12 cellular contexts compared by ENCODE assay signal in genomic region chr1:3315991-3316943, GRCh38.
DNase-seq lines count a peak whose midpoint lies in the region; ATAC-seq, FAIRE-seq and TF ChIP-seq lines count a peak whose summit lies in the region.
"Had no signal": no experiment of that assay in that cellular context is flagged by ENCODE, and none has a peak within 500 bp of the region (broad histone marks: within the 10 kb centered on the region; RNA-seq: fewer than 3 reads in every experiment).

No MANE protein-coding gene starts in this region.

- H3K9me3 Mint-ChIP-seq in CD4-positive, alpha-beta T cell: peaks cover 6% of the 10 kb centered on the region
- H3K9me3 Mint-ChIP-seq in activated naive CD8-positive, alpha-beta T cell treated with anti-CD3 and anti-CD28 coated beads, Interleukin-2, amount 10 ng/mL, durations not matched to agents 7 days and 5 days: peaks cover 11% of the 10 kb centered on the region
- peaks cover 7% of the 10 kb centered on the region for H3K9me3 Mint-ChIP-seq in natural killer cell treated with Interleukin-12 subunit alpha and Interleukin-12 subunit beta and Interleukin-15 and Interleukin-18, amount 100 ng/mL, for 72 hours

- intact Hi-C loops in CD4-positive, alpha-beta T cell (cut with DNase I, micrococcal nuclease): no loop called here

- peaks cover 13% of the 10 kb centered on the region for H3K4me1 Mint-ChIP-seq in CD4-positive, alpha-beta T cell (ENCODE audit: low read depth)
- no peaks in the 10 kb centered on the region for H3K4me1 Mint-ChIP-seq in activated naive CD8-positive, alpha-beta T cell treated with anti-CD3 and anti-CD28 coated beads, Interleukin-2, amount 10 ng/mL, durations not matched to agents 7 days and 5 days
- peaks cover 14 to 24% of the 10 kb centered on the region in 2 donors for H3K4me1 Mint-ChIP-seq in natural killer cell treated with Interleukin-12 subunit alpha and Interleukin-12 subunit beta and Interleukin-15 and Interleukin-18, amount 100 ng/mL, for 72 hours (ENCODE audit: low read depth in 2 of 2)

- POLR2A ChIA-PET in CD4-positive, alpha-beta T cell (lab: Charles Lee): no interaction called here
- POLR2A ChIA-PET in activated naive CD8-positive, alpha-beta T cell treated with anti-CD3 and anti-CD28 coated beads, Interleukin-2, amount 10 ng/mL, durations not matched to agents 7 days and 5 days (lab: Charles Lee): no interaction called here

- peaks cover 7% of the 10 kb centered on the region for H3K27me3 ChIP-seq in CD4-positive, alpha-beta T cell (ENCODE audit: control insufficient read depth, insufficient read depth, low read length)
- H3K27me3 ChIP-seq in H7 (ENCODE audit: control insufficient read depth, insufficient read depth, low read length): peaks cover 4% of the 10 kb centered on the region
- H3K27me3 ChIP-seq: MG63, SJSA1 had no signal

- FAIRE-seq in GM12891 (lab: Jason Lieb, UNC): no peak
- FAIRE-seq: H54 had no signal

- TF ChIP-seq POLR2A in GM12891 (IDR thresholded peaks at IDR 0.05; ENCODE audit: low read depth, low read length): no peak

- CTCF ChIA-PET in CD4-positive, alpha-beta T cell (lab: Charles Lee): no interaction called here

- ATAC-seq in CD4-positive, alpha-beta T cell (ENCODE audit: poor library complexity): peak; percentile 90
- peak; percentile 57 for ATAC-seq in activated naive CD8-positive, alpha-beta T cell treated with anti-CD3 and anti-CD28 coated beads, Interleukin-2, amount 10 ng/mL, durations not matched to agents 7 days and 5 days (ENCODE audit: low read depth)
- peak; percentile 73 to 82 for ATAC-seq in natural killer cell treated with Interleukin-12 subunit alpha and Interleukin-12 subunit beta and Interleukin-15 and Interleukin-18, amount 100 ng/mL, for 72 hours
- ATAC-seq in HG03520 (IDR thresholded peaks at IDR 0.05; ENCODE audit: unreplicated experiment) (no peak), HG03354 (IDR thresholded peaks at IDR 0.05; ENCODE audit: poor library complexity, severe bottlenecking, unreplicated experiment) (no peak)

- H3K27me3 Mint-ChIP-seq in CD4-positive, alpha-beta T cell: peaks cover 12% of the 10 kb centered on the region
- peaks cover 4% of the 10 kb centered on the region for H3K27me3 Mint-ChIP-seq in activated naive CD8-positive, alpha-beta T cell treated with anti-CD3 and anti-CD28 coated beads, Interleukin-2, amount 10 ng/mL, durations not matched to agents 7 days and 5 days
- H3K27me3 Mint-ChIP-seq in natural killer cell treated with Interleukin-12 subunit alpha and Interleukin-12 subunit beta and Interleukin-15 and Interleukin-18, amount 100 ng/mL, for 72 hours: peaks cover 6 to 7% of the 10 kb centered on the region in 2 donors

- peak in 2 of 10 experiments; percentile 5 to 46 for DNase-seq in CD4-positive, alpha-beta T cell
- DNase-seq in H7 (peak; percentile 65), GM12891 (ENCODE audit: insufficient read length, low spot score) (no peak)
- no peak for DNase-seq in activated naive CD8-positive, alpha-beta T cell treated with anti-CD3 and anti-CD28 coated beads, Interleukin-2, amount 10 ng/mL, durations not matched to agents 7 days and 5 days
- no peak for DNase-seq in natural killer cell treated with Interleukin-12 subunit alpha and Interleukin-12 subunit beta and Interleukin-15 and Interleukin-18, amount 100 ng/mL, for 72 hours (ENCODE audit: low spot score)
- DNase-seq: cerebellar nuclear complex, MG63, NCI-H526 treated with DMSO at 0.1 percent for 48 hours had no signal

- H3K36me3 Mint-ChIP-seq in CD4-positive, alpha-beta T cell (ENCODE audit: low read depth): no peaks in the 10 kb centered on the region
- no peaks in the 10 kb centered on the region for H3K36me3 Mint-ChIP-seq in activated naive CD8-positive, alpha-beta T cell treated with anti-CD3 and anti-CD28 coated beads, Interleukin-2, amount 10 ng/mL, durations not matched to agents 7 days and 5 days
- H3K36me3 Mint-ChIP-seq in natural killer cell treated with Interleukin-12 subunit alpha and Interleukin-12 subunit beta and Interleukin-15 and Interleukin-18, amount 100 ng/mL, for 72 hours: peaks cover 11% of the 10 kb centered on the region

- no peaks in the 10 kb centered on the region for H3K36me3 ChIP-seq in H7 (replicated peaks; ENCODE audit: control insufficient read depth, insufficient read depth, low read length)
- H3K36me3 ChIP-seq: MG63, SJSA1 had no signal

- peaks cover 11% of the 10 kb centered on the region for H3K9me3 ChIP-seq in CD4-positive, alpha-beta T cell (ENCODE audit: control insufficient read depth, low read length)
- H3K9me3 ChIP-seq: MG63, SJSA1 had no signal

- TF ChIP-seq CTCF in CD4-positive, alpha-beta T cell (IDR thresholded peaks at IDR 0.05): no peak

- no peak overlapping the region for H3K4me3 ChIP-seq in H7 (ENCODE audit: insufficient read depth, low read depth, low read length)
- H3K4me3 ChIP-seq: MG63, SJSA1 had no signal

- H3K27ac ChIP-seq in CD4-positive, alpha-beta T cell (ENCODE audit: low read depth, low read length): peak overlapping the region; percentile 72

- H3K27ac Mint-ChIP-seq in CD4-positive, alpha-beta T cell: peak overlapping the region; percentile 92
- peak overlapping the region; percentile 75 for H3K27ac Mint-ChIP-seq in activated naive CD8-positive, alpha-beta T cell treated with anti-CD3 and anti-CD28 coated beads, Interleukin-2, amount 10 ng/mL, durations not matched to agents 7 days and 5 days
- H3K27ac Mint-ChIP-seq in natural killer cell treated with Interleukin-12 subunit alpha and Interleukin-12 subunit beta and Interleukin-15 and Interleukin-18, amount 100 ng/mL, for 72 hours: peak overlapping the region; percentile 79 to 81

- no peak overlapping the region for H3K4me3 Mint-ChIP-seq in CD4-positive, alpha-beta T cell
- no peak overlapping the region for H3K4me3 Mint-ChIP-seq in activated naive CD8-positive, alpha-beta T cell treated with anti-CD3 and anti-CD28 coated beads, Interleukin-2, amount 10 ng/mL, durations not matched to agents 7 days and 5 days
- H3K4me3 Mint-ChIP-seq in natural killer cell treated with Interleukin-12 subunit alpha and Interleukin-12 subunit beta and Interleukin-15 and Interleukin-18, amount 100 ng/mL, for 72 hours: peak overlapping the region; percentile 52

TF ChIP-seq in GM12891, 5 proteins besides CTCF, POLR2A, EP300 and RAD21:
- TF ChIP-seq POLR2AphosphoS5 (IDR thresholded peaks at IDR 0.05; ENCODE audit: low read depth, low read length) (no peak), SPI1 (IDR thresholded peaks at IDR 0.05; ENCODE audit: low read depth, low read length) (no peak), PAX5 (IDR thresholded peaks at IDR 0.05; ENCODE audit: insufficient read depth, low read length, severe bottlenecking) (no peak), TAF1 (IDR thresholded peaks at IDR 0.05; ENCODE audit: low read depth, low read length) (no peak), POU2F2 (IDR thresholded peaks at IDR 0.05; ENCODE audit: low read depth, low read length) (no peak)
TF ChIP-seq in GM12891: peak in this region for 0.

Comparison
In these comparisons a context has a peak if more than half of its experiments do, and no peak if none do; other contexts are left out.
1. ATAC-seq: peak in CD4-positive, alpha-beta T cell (single experiment), activated naive CD8-positive, alpha-beta T cell treated with anti-CD3 and anti-CD28 coated beads, Interleukin-2, amount 10 ng/mL, durations not matched to agents 7 days and 5 days (single experiment) and natural killer cell treated with Interleukin-12 subunit alpha and Interleukin-12 subunit beta and Interleukin-15 and Interleukin-18, amount 100 ng/mL, for 72 hours (2 of 2); none in HG03520 (single experiment) and HG03354 (single experiment).
2. Peak in every context shown above with its lines, with median percentiles within 50 percentile points of each other: H3K27ac Mint-ChIP-seq.